33 cellular contexts compared by ENCODE assay signal in genomic region chr16:142405-142804, GRCh38. TPM values are rescaled to one million over a fixed set of nuclear protein-coding genes. Genes with fewer than 3 reads are reported as not detected.
"Had no signal": no experiment of that assay in that cellular context is flagged by ENCODE, and none has a peak within 500 bp of the region (broad histone marks: within the 10 kb centered on the region; RNA-seq: fewer than 3 reads in every experiment).

No MANE protein-coding gene starts in this region.

- H3K9me3 ChIP-seq: breast epithelium, esophagus muscularis mucosa, left ventricle myocardium inferior, sigmoid colon, thyroid gland, upper lobe of left lung, vagina had no signal

- H3K4me1 ChIP-seq: breast epithelium, foreskin keratinocyte, thyroid gland had no signal

- ATAC-seq: activated CD8-positive, alpha-beta T cell treated with anti-CD3 and anti-CD28 coated beads for 36 hours; activated T-cell treated with anti-CD3 and anti-CD28 coated beads, Interleukin-2, amount 50 U/mL, for 4 hours; activated T-helper 17 cell treated with anti-CD3 and anti-CD28 coated beads, Interleukin-2, amount 50 U/mL, for 72 hours; foreskin keratinocyte; stimulated activated memory B cell treated with anti-CD40 and anti-IgM and Interleukin-4, amounts not matched to agents 10 μg/mL and 1 μg/mL and 100 μg/mL, for 72 hours; stimulated activated naive CD8-positive, alpha-beta T cell treated with anti-CD3 and anti-CD28 coated beads, Interleukin-15, amount 100 ng/mL, for 72 hours; WTC11 had no signal

- H3K36me3 ChIP-seq: breast epithelium, esophagus muscularis mucosa, left ventricle myocardium inferior, sigmoid colon, thyroid gland, upper lobe of left lung, vagina had no signal

- H3K27me3 ChIP-seq: breast epithelium, foreskin keratinocyte, sigmoid colon, thyroid gland, upper lobe of left lung, vagina had no signal

- H3K27ac ChIP-seq: esophagus muscularis mucosa, foreskin keratinocyte, left ventricle myocardium inferior, sigmoid colon, thyroid gland, upper lobe of left lung, vagina had no signal

- DNase-seq: activated CD4-positive, alpha-beta T cell treated with anti-CD3 and anti-CD28 coated beads for 1 hour; activated CD4-positive, alpha-beta T cell treated with anti-CD3 and anti-CD28 coated beads, Interleukin-2, amount 50 U/mL, for 1 hour; activated CD8-positive, alpha-beta T cell treated with anti-CD3 and anti-CD28 coated beads for 36 hours; activated gamma-delta T cell treated with Interleukin-2 at 50 U/mL for 16 hours; activated naive CD4-positive, alpha-beta T cell treated with anti-CD3 and anti-CD28 coated beads, Interleukin-2, amount 50 U/mL, for 16 hours; activated T-cell treated with anti-CD3 and anti-CD28 coated beads, Interleukin-2, amount 50 U/mL, for 4 hours; amniotic stem cell; endodermal cell; foreskin keratinocyte; islet precursor cell; left ventricle myocardium inferior; naive B cell; occipital lobe; retina; sigmoid colon; small intestine; stimulated activated CD4-positive, alpha-beta T cell treated with anti-CD3 and anti-CD28 coated beads, Interleukin-1b, Interleukin-23, amount 100 ng/mL, for 48 hours; stimulated activated CD4-positive, alpha-beta T cell treated with anti-CD3 and anti-CD28 coated beads, Interleukin-4, amount 100 ng/mL, for 4 hours; stimulated activated CD8-positive, alpha-beta memory T cell treated with anti-CD3 and anti-CD28 coated beads, Interleukin-4, amount 100 ng/mL, for 48 hours; stimulated activated naive CD8-positive, alpha-beta T cell treated with anti-CD3 and anti-CD28 coated beads, Interleukin-15, amount 100 ng/mL, for 72 hours; T-helper 2 cell; thyroid gland; upper lobe of left lung had no signal

- H3K4me3 ChIP-seq: breast epithelium, esophagus muscularis mucosa, left ventricle myocardium inferior, lung, sigmoid colon, thyroid gland, upper lobe of left lung, vagina had no signal

RNA-seq across cellular contexts. Expression of gene HBZ, which starts 10.0 kb away (rescaled TPM):
- total RNA-seq: activated CD8-positive, alpha-beta T cell treated with anti-CD3 and anti-CD28 coated beads for 36 hours; activated T-helper 17 cell treated with anti-CD3 and anti-CD28 coated beads, Interleukin-2, amount 50 U/mL, for 72 hours; breast epithelium; endodermal cell; esophagus muscularis mucosa; foreskin keratinocyte; left ventricle myocardium inferior; mesenteric fat pad; progenitor cell of endocrine pancreas; sigmoid colon; thyroid gland; vagina had no signal
- polyA plus RNA-seq: neural cell, small intestine had no signal

RNA-seq across cellular contexts. Expression of gene HBM, which starts 23.4 kb away (rescaled TPM):
- total RNA-seq: activated CD8-positive, alpha-beta T cell treated with anti-CD3 and anti-CD28 coated beads for 36 hours; activated T-cell treated with anti-CD3 and anti-CD28 coated beads, Interleukin-2, amount 50 U/mL, for 4 hours; activated T-helper 17 cell treated with anti-CD3 and anti-CD28 coated beads, Interleukin-2, amount 50 U/mL, for 72 hours; endodermal cell; foreskin keratinocyte; left ventricle myocardium inferior; mesenteric fat pad; progenitor cell of endocrine pancreas; sigmoid colon; thyroid gland; vagina; WTC11 had no signal
- polyA plus RNA-seq: foreskin keratinocyte, neural cell, sigmoid colon, small intestine had no signal

RNA-seq across cellular contexts. Expression of gene HBA2, which starts 30.3 kb away (rescaled TPM):
- total RNA-seq: activated CD8-positive, alpha-beta T cell treated with anti-CD3 and anti-CD28 coated beads for 36 hours; activated T-cell treated with anti-CD3 and anti-CD28 coated beads, Interleukin-2, amount 50 U/mL, for 4 hours; activated T-helper 17 cell treated with anti-CD3 and anti-CD28 coated beads, Interleukin-2, amount 50 U/mL, for 72 hours; foreskin keratinocyte; progenitor cell of endocrine pancreas had no signal
- polyA plus RNA-seq: foreskin keratinocyte, neural cell had no signal

RNA-seq across cellular contexts. Expression of gene HBA1, which starts 34.1 kb away (rescaled TPM):
- total RNA-seq: activated CD8-positive, alpha-beta T cell treated with anti-CD3 and anti-CD28 coated beads for 36 hours; activated T-helper 17 cell treated with anti-CD3 and anti-CD28 coated beads, Interleukin-2, amount 50 U/mL, for 72 hours; foreskin keratinocyte; progenitor cell of endocrine pancreas had no signal
- polyA plus RNA-seq: neural cell had no signal
